1 cellular context compared by ENCODE assay signal in the genomic region with DNA sequence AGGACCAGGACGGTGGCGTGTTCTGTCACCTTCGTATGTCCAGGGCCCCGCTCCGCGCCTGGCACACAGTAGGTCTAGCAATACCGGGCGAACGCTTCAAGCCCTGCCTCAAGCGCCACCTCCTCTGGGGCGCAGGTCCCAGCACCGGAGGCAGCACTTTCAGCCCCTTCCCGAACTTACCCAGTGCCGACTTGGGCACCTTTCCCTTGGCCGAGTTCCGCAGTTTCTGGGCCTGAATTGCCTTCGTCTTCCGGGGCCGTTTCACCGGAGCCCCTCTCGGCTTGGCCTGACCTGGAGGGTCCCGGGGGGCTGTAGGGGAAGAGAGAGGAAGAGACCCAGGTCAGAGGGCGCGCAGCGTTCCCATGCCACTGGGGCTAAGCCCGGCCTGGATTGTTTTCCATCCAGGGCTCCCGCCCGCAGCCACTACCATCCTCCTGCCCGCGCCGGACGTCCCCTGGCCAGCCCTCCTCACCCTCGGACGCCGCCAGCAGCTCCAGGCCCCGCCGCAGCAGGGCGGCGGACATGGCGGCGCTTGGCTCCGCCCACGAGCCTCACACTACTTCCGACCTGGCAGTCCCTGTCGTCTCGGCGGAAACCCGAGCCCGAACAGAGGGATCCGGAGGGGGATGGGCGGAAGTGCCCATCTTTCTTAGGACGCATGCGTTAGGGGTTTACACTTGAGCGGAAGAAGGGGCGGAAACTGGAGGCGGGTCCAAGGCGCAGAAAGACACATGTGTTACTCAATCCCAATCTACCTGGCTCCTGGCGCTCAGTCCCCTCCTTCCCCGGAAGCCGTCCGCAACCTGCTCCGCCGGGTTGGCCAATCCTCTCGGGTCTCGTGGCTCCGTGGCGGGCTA.
TF ChIP-seq lines count a peak whose summit lies in the region.

A gene with protein sequence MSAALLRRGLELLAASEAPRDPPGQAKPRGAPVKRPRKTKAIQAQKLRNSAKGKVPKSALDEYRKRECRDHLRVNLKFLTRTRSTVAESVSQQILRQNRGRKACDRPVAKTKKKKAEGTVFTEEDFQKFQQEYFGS (minus strand): TSS at position 534 of the 857 bp plus-strand sequence. CDS start 10 bp downstream, at position 524.

TF ChIP-seq in A549, 52 proteins besides CTCF, POLR2A, EP300 and RAD21 (continued from another document):
- no peak for TF ChIP-seq HMGXB4 (CRISPR knock-in tag; IDR thresholded peaks at IDR 0.05; ENCODE audit: borderline replicate concordance)
- no peak for TF ChIP-seq HOXA7 (CRISPR knock-in tag; IDR thresholded peaks at IDR 0.05)
- no peak for TF ChIP-seq NFE2L2 (conservative IDR thresholded peaks at IDR 0.05; ENCODE audit: low read length)
- TF ChIP-seq, protein P1, sequence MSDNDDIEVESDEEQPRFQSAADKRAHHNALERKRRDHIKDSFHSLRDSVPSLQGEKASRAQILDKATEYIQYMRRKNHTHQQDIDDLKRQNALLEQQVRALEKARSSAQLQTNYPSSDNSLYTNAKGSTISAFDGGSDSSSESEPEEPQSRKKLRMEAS (IDR thresholded peaks at IDR 0.05) = peak; percentile 84
- no peak for TF ChIP-seq TFCP2L1 (CRISPR knock-in tag; IDR thresholded peaks at IDR 0.05)
- TF ChIP-seq FOSL2 (IDR thresholded peaks at IDR 0.05) = no peak
- no peak for TF ChIP-seq FOSL2 (CRISPR knock-in tag; IDR thresholded peaks at IDR 0.05)
- no peak for TF ChIP-seq NR3C1 (IDR thresholded peaks at IDR 0.05)
- peak; percentile 66; the same call in 1 of the 2 replicates for TF ChIP-seq PBX3 (IDR thresholded peaks at IDR 0.05)
- peak in 1 of 2 experiments; percentile 75; a peak in 3 of 5 replicates for TF ChIP-seq JUN (IDR thresholded peaks at IDR 0.05)
- TF ChIP-seq RCOR1 (IDR thresholded peaks at IDR 0.05; ENCODE audit: low read depth, low read length) = no peak
- TF ChIP-seq CHD2 (IDR thresholded peaks at IDR 0.05; ENCODE audit: low read length, partially characterized antibody) = no peak
- TF ChIP-seq CBX2 (IDR thresholded peaks at IDR 0.05; ENCODE audit: borderline replicate concordance, low read depth) = no peak
- TF ChIP-seq FOSB (CRISPR knock-in tag; IDR thresholded peaks at IDR 0.05) = no peak
- peak in 1 of 2 experiments; percentile 79; a peak in 2 of 4 replicates for TF ChIP-seq CEBPB (IDR thresholded peaks at IDR 0.05)
- TF ChIP-seq JUNB (IDR thresholded peaks at IDR 0.05) = no peak
- TF ChIP-seq E2F6 (IDR thresholded peaks at IDR 0.05; ENCODE audit: borderline replicate concordance, low read depth) = peak; percentile 82; the same call in 1 of the 2 replicates
- TF ChIP-seq ZFP36 (IDR thresholded peaks at IDR 0.05; ENCODE audit: borderline replicate concordance, partially characterized antibody) = no peak
- no peak for TF ChIP-seq SREBF2 (IDR thresholded peaks at IDR 0.05)
- no peak for TF ChIP-seq SMC3 (IDR thresholded peaks at IDR 0.05)
- TF ChIP-seq POLR2AphosphoS2 (conservative IDR thresholded peaks at IDR 0.05; ENCODE audit: low read length) = no peak
- TF ChIP-seq GATA3 (IDR thresholded peaks at IDR 0.05; ENCODE audit: borderline replicate concordance) = no peak
- TF ChIP-seq ZNF302 (CRISPR knock-in tag; IDR thresholded peaks at IDR 0.05) = no peak
- TF ChIP-seq, protein P2, sequence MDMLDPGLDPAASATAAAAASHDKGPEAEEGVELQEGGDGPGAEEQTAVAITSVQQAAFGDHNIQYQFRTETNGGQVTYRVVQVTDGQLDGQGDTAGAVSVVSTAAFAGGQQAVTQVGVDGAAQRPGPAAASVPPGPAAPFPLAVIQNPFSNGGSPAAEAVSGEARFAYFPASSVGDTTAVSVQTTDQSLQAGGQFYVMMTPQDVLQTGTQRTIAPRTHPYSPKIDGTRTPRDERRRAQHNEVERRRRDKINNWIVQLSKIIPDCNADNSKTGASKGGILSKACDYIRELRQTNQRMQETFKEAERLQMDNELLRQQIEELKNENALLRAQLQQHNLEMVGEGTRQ (IDR thresholded peaks at IDR 0.05) = no peak
TF ChIP-seq in A549: peak in this region for 7.
